Comparison of ENCODE assay signal across 8 cellular contexts in genomic region chr20:24160563-24161355, GRCh38.
A peak's percentile ranks its signal among the peaks of the same experiment; 100 is the strongest.
DNase-seq lines count a peak whose midpoint lies in the region; ATAC-seq and TF ChIP-seq lines count a peak whose summit lies in the region.

No MANE protein-coding gene starts in this region.

- H3K4me1 Mint-ChIP-seq in activated CD4-positive, alpha-beta T cell treated with anti-CD3 and anti-CD28 coated beads, Interleukin-2, amount 10 ng/mL, durations not matched to agents 7 days and 5 days, result peaks cover 4% of the 10 kb centered on the region

- peak; percentile 17 for DNase-seq in activated CD4-positive, alpha-beta T cell treated with anti-CD3 and anti-CD28 coated beads, Interleukin-2, amount 10 ng/mL, durations not matched to agents 7 days and 5 days
- no peak for DNase-seq in activated CD4-positive, alpha-beta T cell treated with anti-CD3 and anti-CD28 coated beads for 4 hours
- DNase-seq in LHCN-M2 (ENCODE audit: low read depth) (peak; percentile 2), amygdala (lab: John Stamatoyannopoulos, UW) (peak in 33 of 56 donors; percentile 3 to 76 (median 26)), hippocampal formation (lab: John Stamatoyannopoulos, UW) (peak; percentile 39 to 47), gastrocnemius medialis (no peak), epidermal melanocyte (ENCODE audit: insufficient read length, low spot score) (no peak)

- H3K27me3 Mint-ChIP-seq in activated CD4-positive, alpha-beta T cell treated with anti-CD3 and anti-CD28 coated beads, Interleukin-2, amount 10 ng/mL, durations not matched to agents 7 days and 5 days, result no peaks in the 10 kb centered on the region

- H3K9me3 Mint-ChIP-seq in activated CD4-positive, alpha-beta T cell treated with anti-CD3 and anti-CD28 coated beads, Interleukin-2, amount 10 ng/mL, durations not matched to agents 7 days and 5 days, result no peaks in the 10 kb centered on the region

- no peaks in the 10 kb centered on the region for H3K9me3 ChIP-seq in gastrocnemius medialis

- no peak overlapping the region for H3K4me3 ChIP-seq in gastrocnemius medialis

- no peaks in the 10 kb centered on the region for H3K4me1 ChIP-seq in gastrocnemius medialis

- in situ Hi-C loops in gastrocnemius medialis (cut with MboI; ENCODE audit: low sequenced_read_pairs in 4 of 4), result loop anchor here in 3 of 4 donors (25.0 kb wide), 3 partner anchors 98 to 752 kb away; partner anchors contain the start of gene SYNDIG1 (in 1 of the 3)

- H3K4me3 Mint-ChIP-seq in activated CD4-positive, alpha-beta T cell treated with anti-CD3 and anti-CD28 coated beads, Interleukin-2, amount 10 ng/mL, durations not matched to agents 7 days and 5 days, result no peak overlapping the region

- no peak overlapping the region for H3K27ac ChIP-seq in gastrocnemius medialis

- H3K36me3 Mint-ChIP-seq in activated CD4-positive, alpha-beta T cell treated with anti-CD3 and anti-CD28 coated beads, Interleukin-2, amount 10 ng/mL, durations not matched to agents 7 days and 5 days (ENCODE audit: low read depth), result no peaks in the 10 kb centered on the region

- ATAC-seq in gastrocnemius medialis (peak in 1 of 2 donors; percentile 49), GM21529 (IDR thresholded peaks at IDR 0.05; ENCODE audit: unreplicated experiment) (no peak)

- TF ChIP-seq CTCF in gastrocnemius medialis (IDR thresholded peaks at IDR 0.05 in 4 of 5, conservative IDR thresholded peaks at IDR 0.05 in 1 of 5), result peak in 4 of 5 experiments; percentile 6 to 43 (median 31)

- CTCF ChIA-PET in activated CD4-positive, alpha-beta T cell treated with anti-CD3 and anti-CD28 coated beads, Interleukin-2, amount 10 ng/mL, durations not matched to agents 7 days and 5 days (lab: Charles Lee), result interaction anchor here (0.7 to 1.4 kb wide), 4 partner anchors 11 to 154 kb away, joined by 3 to 4 read pairs (median 3); no protein-coding TSS in a partner anchor

- TF ChIP-seq POLR2A in gastrocnemius medialis (IDR thresholded peaks at IDR 0.05), result no peak

- H3K27me3 ChIP-seq in gastrocnemius medialis, result no peaks in the 10 kb centered on the region

- POLR2A ChIA-PET in activated CD4-positive, alpha-beta T cell treated with anti-CD3 and anti-CD28 coated beads, Interleukin-2, amount 10 ng/mL, durations not matched to agents 7 days and 5 days (lab: Charles Lee), result no interaction called here

- H3K27ac Mint-ChIP-seq in activated CD4-positive, alpha-beta T cell treated with anti-CD3 and anti-CD28 coated beads, Interleukin-2, amount 10 ng/mL, durations not matched to agents 7 days and 5 days, result no peak overlapping the region

- H3K36me3 ChIP-seq in gastrocnemius medialis, result no peaks in the 10 kb centered on the region

- intact Hi-C loops in gastrocnemius medialis (cut with DNase I; ENCODE audit: low total_unique reads), result loop anchor here (5.0 kb wide), 1 partner anchor 757 kb away; no protein-coding TSS in a partner anchor

Comparison
In these comparisons a context has a peak if more than half of its experiments do, and no peak if none do; other contexts are left out.
1. DNase-seq: peak in activated CD4-positive, alpha-beta T cell treated with anti-CD3 and anti-CD28 coated beads, Interleukin-2, amount 10 ng/mL, durations not matched to agents 7 days and 5 days (single experiment), LHCN-M2 (single experiment), amygdala (33 of 56) and hippocampal formation (2 of 2); none in activated CD4-positive, alpha-beta T cell treated with anti-CD3 and anti-CD28 coated beads for 4 hours (0 of 2), gastrocnemius medialis (0 of 2) and epidermal melanocyte (single experiment).